In the genomic region with DNA sequence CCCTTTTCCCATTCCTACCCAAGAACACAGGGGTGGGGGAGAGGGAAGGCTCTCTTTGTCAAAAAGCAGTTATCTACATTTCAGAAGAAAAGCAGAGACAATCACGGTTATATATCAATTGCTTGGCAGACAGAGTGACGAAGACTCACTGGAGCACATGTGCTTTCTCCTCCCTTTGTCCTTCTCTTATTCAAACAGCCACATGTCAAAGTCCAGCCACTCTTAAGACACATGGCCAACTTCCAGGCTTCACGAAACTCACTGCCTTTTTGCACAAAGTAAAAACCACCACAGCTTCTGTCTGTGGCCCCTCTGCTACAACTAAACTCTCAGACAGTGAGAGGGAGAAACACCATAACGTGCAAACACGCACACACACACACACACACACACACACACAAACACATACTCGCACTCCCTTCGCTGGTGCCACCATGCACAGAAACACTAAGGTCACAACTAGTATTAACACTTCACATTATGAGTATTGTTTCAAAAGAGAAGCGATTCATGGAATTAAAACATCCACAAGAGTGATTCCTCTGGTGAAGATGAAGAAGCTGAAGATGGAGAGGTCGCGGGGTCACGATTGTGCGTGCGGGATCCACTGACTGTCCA, we compare ENCODE assay signal across 13 cellular contexts. TPM values are rescaled to one million over a fixed set of nuclear protein-coding genes. Genes with fewer than 3 reads are reported as not detected.
DNase-seq lines count a peak whose midpoint lies in the region; ATAC-seq, FAIRE-seq and TF ChIP-seq lines count a peak whose summit lies in the region.
"Had no signal": no experiment of that assay in that cellular context is flagged by ENCODE, and none has a peak within 500 bp of the region (broad histone marks: within the 10 kb centered on the region; RNA-seq: fewer than 3 reads in every experiment).

No MANE protein-coding gene starts in this region.

- H3K4me3 ChIP-seq in A549 (no peak overlapping the region), liver (ENCODE audit: low read depth in 1 of 3, low read length in 3 of 3) (no peak overlapping the region)

- CTCF ChIA-PET in A549 (lab: Yijun Ruan, JAX), result interaction anchor here (0.6 to 3.0 kb wide), 11 partner anchors 8 to 316 kb away, joined by 3 to 14 read pairs (median 3); a partner anchor contains a TSS

- ATAC-seq in A549, result no peak; a peak in 1 of 6 replicates
- ATAC-seq in GM18867 (IDR thresholded peaks at IDR 0.05; ENCODE audit: unreplicated experiment), result no peak

- WGBS in A549 (ENCODE audit: missing lambda C conversion rate), result 73% methylated on average over 13 of the region's 13 CpGs
- WGBS in liver, result 63% methylated on average over 13 of the region's 13 CpGs

- POLR2A ChIA-PET in A549 (lab: Yijun Ruan, JAX), result no interaction called here

- DNase-seq in A549 (ENCODE audit: low read depth in 1 of 2, low spot score in 1 of 2), result no peak
- no peak for DNase-seq in Kasumi-1 (lab: John Stamatoyannopoulos, UW)
- no peak for DNase-seq in cerebellar cortex (ENCODE audit: low spot score)
- DNase-seq: activated naive CD4-positive, alpha-beta T cell treated with anti-CD3 and anti-CD28 coated beads, Interleukin-2, amount 10 ng/mL, durations not matched to agents 7 days and 5 days; cortex of kidney; NCI-H1930; stimulated activated CD8-positive, alpha-beta memory T cell treated with anti-CD3 and anti-CD28 coated beads, Interleukin-4, amount 100 ng/mL, for 48 hours; SW 1271 had no signal

- no peaks in the 10 kb centered on the region for H3K27me3 ChIP-seq in liver (ENCODE audit: control insufficient read depth in 4 of 4, insufficient read depth in 4 of 4, low read length in 3 of 4)

- TF ChIP-seq EP300 in A549 (IDR thresholded peaks at IDR 0.05), result no peak

- H3K9me3 ChIP-seq in A549 (no peaks in the 10 kb centered on the region), liver (ENCODE audit: control insufficient read depth in 4 of 4, low read length in 3 of 4) (no peaks in the 10 kb centered on the region)

- peaks cover 1 to 21% (median 9%) of the 10 kb centered on the region in 4 donors for H3K36me3 ChIP-seq in liver (ENCODE audit: control insufficient read depth in 4 of 4, insufficient read depth in 3 of 4, low read depth in 1 of 4, low read length in 3 of 4)

- TF ChIP-seq RAD21 in A549 (conservative IDR thresholded peaks at IDR 0.05 in 1 of 2, IDR thresholded peaks at IDR 0.05 in 1 of 2), result no peak
- no peak for TF ChIP-seq RAD21 in liver (IDR thresholded peaks at IDR 0.05)

- H3K27ac ChIP-seq in A549, result peak overlapping the region in 1 of 2 experiments; percentile 19; a peak in 1 of 6 replicates
- H3K27ac ChIP-seq in VCaP, result peak overlapping the region; percentile 51
- peak overlapping the region in 1 of 2 donors; percentile 41 for H3K27ac ChIP-seq in liver (ENCODE audit: low read depth in 1 of 2, low read length in 2 of 2)

- H3K4me1 ChIP-seq in A549, result peaks cover 23% of the 10 kb centered on the region
- H3K4me1 ChIP-seq in liver (ENCODE audit: control insufficient read depth in 4 of 4, insufficient read depth in 4 of 4, low read length in 3 of 4), result peaks cover 9 to 16% (median 13%) of the 10 kb centered on the region in 4 donors

- TF ChIP-seq POLR2A in A549 (IDR thresholded peaks at IDR 0.05; ENCODE audit: low read length), result no peak

- TF ChIP-seq CTCF in A549 (IDR thresholded peaks at IDR 0.05), result no peak
- TF ChIP-seq CTCF in VCaP (conservative IDR thresholded peaks at IDR 0.05), result no peak
- TF ChIP-seq CTCF in liver (IDR thresholded peaks at IDR 0.05; ENCODE audit: low read depth, low read length, missing input control), result no peak

- no peak for FAIRE-seq in A549 (lab: Jason Lieb, UNC)
- FAIRE-seq: GM18507 had no signal

- H3K9ac ChIP-seq in liver (ENCODE audit: low read depth in 1 of 2, low read length in 2 of 2), result no peak overlapping the region

- H3K4me2 ChIP-seq in A549, result peak overlapping the region; percentile 25; the same call in 1 of the 3 replicates

TF ChIP-seq in A549, 52 proteins besides CTCF, POLR2A, EP300 and RAD21 (continues in another document):
- no peak for TF ChIP-seq KDM5A (IDR thresholded peaks at IDR 0.05)
- TF ChIP-seq FOSB (CRISPR knock-in tag; IDR thresholded peaks at IDR 0.05), result no peak
- TF ChIP-seq FOSL2 (IDR thresholded peaks at IDR 0.05), result no peak
- TF ChIP-seq FOSL2 (CRISPR knock-in tag; IDR thresholded peaks at IDR 0.05), result no peak
- no peak for TF ChIP-seq HDAC2 (IDR thresholded peaks at IDR 0.05)
- TF ChIP-seq, protein P1, sequence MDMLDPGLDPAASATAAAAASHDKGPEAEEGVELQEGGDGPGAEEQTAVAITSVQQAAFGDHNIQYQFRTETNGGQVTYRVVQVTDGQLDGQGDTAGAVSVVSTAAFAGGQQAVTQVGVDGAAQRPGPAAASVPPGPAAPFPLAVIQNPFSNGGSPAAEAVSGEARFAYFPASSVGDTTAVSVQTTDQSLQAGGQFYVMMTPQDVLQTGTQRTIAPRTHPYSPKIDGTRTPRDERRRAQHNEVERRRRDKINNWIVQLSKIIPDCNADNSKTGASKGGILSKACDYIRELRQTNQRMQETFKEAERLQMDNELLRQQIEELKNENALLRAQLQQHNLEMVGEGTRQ (IDR thresholded peaks at IDR 0.05), result no peak
- TF ChIP-seq EHMT2 (IDR thresholded peaks at IDR 0.05; ENCODE audit: low read depth), result no peak
- TF ChIP-seq GATA3 (IDR thresholded peaks at IDR 0.05; ENCODE audit: borderline replicate concordance), result no peak
- TF ChIP-seq PHF8 (IDR thresholded peaks at IDR 0.05; ENCODE audit: borderline replicate concordance, low read depth), result no peak
- no peak for TF ChIP-seq RCOR1 (IDR thresholded peaks at IDR 0.05; ENCODE audit: low read depth, low read length)
- no peak for TF ChIP-seq ZC3H11A (IDR thresholded peaks at IDR 0.05)
- no peak for TF ChIP-seq RFX5 (IDR thresholded peaks at IDR 0.05)
- no peak for TF ChIP-seq RARB (CRISPR knock-in tag; IDR thresholded peaks at IDR 0.05)
- no peak for TF ChIP-seq JUNB (IDR thresholded peaks at IDR 0.05)
- no peak for TF ChIP-seq CHD2 (IDR thresholded peaks at IDR 0.05; ENCODE audit: low read length, partially characterized antibody)
- no peak for TF ChIP-seq TP53 (CRISPR knock-in tag; IDR thresholded peaks at IDR 0.05)

TF ChIP-seq in liver, 16 proteins besides CTCF, POLR2A, EP300 and RAD21 (continues in another document):
- TF ChIP-seq NR2F2 (IDR thresholded peaks at IDR 0.05) (no peak), JUND (IDR thresholded peaks at IDR 0.05) (peak in 1 of 2 donors; percentile 21), FOXA2 (IDR thresholded peaks at IDR 0.05) (peak; percentile 12), HNF4G (IDR thresholded peaks at IDR 0.05) (no peak), YY1 (IDR thresholded peaks at IDR 0.05) (no peak), FOXA1 (IDR thresholded peaks at IDR 0.05) (no peak), RXRA (IDR thresholded peaks at IDR 0.05) (no peak), TAF1 (conservative IDR thresholded peaks at IDR 0.05) (no peak)
- TF ChIP-seq, protein P2, sequence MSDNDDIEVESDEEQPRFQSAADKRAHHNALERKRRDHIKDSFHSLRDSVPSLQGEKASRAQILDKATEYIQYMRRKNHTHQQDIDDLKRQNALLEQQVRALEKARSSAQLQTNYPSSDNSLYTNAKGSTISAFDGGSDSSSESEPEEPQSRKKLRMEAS (IDR thresholded peaks at IDR 0.05), result peak; percentile 71
- TF ChIP-seq, protein P3, sequence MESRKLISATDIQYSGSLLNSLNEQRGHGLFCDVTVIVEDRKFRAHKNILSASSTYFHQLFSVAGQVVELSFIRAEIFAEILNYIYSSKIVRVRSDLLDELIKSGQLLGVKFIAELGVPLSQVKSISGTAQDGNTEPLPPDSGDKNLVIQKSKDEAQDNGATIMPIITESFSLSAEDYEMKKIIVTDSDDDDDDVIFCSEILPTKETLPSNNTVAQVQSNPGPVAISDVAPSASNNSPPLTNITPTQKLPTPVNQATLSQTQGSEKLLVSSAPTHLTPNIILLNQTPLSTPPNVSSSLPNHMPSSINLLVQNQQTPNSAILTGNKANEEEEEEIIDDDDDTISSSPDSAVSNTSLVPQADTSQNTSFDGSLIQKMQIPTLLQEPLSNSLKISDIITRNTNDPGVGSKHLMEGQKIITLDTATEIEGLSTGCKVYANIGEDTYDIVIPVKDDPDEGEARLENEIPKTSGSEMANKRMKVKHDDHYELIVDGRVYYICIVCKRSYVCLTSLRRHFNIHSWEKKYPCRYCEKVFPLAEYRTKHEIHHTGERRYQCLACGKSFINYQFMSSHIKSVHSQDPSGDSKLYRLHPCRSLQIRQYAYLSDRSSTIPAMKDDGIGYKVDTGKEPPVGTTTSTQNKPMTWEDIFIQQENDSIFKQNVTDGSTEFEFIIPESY (IDR thresholded peaks at IDR 0.05), result no peak

RNA-seq across cellular contexts. Expression of a gene that starts 7.0 kb away (rescaled TPM):
- polyA plus RNA-seq in A549 (2011; rRNA removed) (12.3 and 14.2 TPM in 2 replicates), A549 (2017; fragmentation: RNase III; extraction: RNeasy Plus Mini Kit Qiagen cat#74134 plus additional on column Dnase treatment) (19.4 to 25.7 TPM (median 23.4 TPM) in 3 replicates), liver (10 to 100 TPM; 10.5 to 14.2 TPM)
- 10.2 and 15.0 TPM in 2 replicates for polyA plus RNA-seq in A549 (2012; cell fraction: cytosol; rRNA removed)
- 32.5 and 54.6 TPM in 2 replicates for polyA plus RNA-seq in A549 (2012; cell fraction: nucleus; rRNA removed)
- 13.2 and 13.7 TPM in 2 replicates for polyA minus RNA-seq in A549 (2011; rRNA and poly(A)+ RNA removed)
- 10 to 100 TPM; 10.0 to 17.6 TPM for total RNA-seq in liver

RNA-seq across cellular contexts. Expression of a gene that starts 16.0 kb away (rescaled TPM):
- polyA plus RNA-seq in A549 (2011; rRNA removed), result not detected in 2 replicates
- polyA plus RNA-seq in A549 (2012; cell fraction: cytosol; rRNA removed), result not detected in 2 replicates
- not detected in 2 replicates for polyA plus RNA-seq in A549 (2012; cell fraction: nucleus; rRNA removed)
- polyA plus RNA-seq in A549 (2017; fragmentation: RNase III; extraction: RNeasy Plus Mini Kit Qiagen cat#74134 plus additional on column Dnase treatment), result 0.18 TPM in 1 of 3 replicates, not detected in the others
- not detected in 2 replicates for polyA minus RNA-seq in A549 (2011; rRNA and poly(A)+ RNA removed)
- not detected for total RNA-seq in liver
- polyA plus RNA-seq in liver, result not detected
- polyA plus RNA-seq: neural cell had no signal

RNA-seq across cellular contexts. Expression of a gene that starts 20.3 kb away (rescaled TPM):
- polyA plus RNA-seq in A549 (2011; rRNA removed) (0.24 and 0.25 TPM in 2 replicates), A549 (2017; fragmentation: RNase III; extraction: RNeasy Plus Mini Kit Qiagen cat#74134 plus additional on column Dnase treatment) (0.37 to 0.40 TPM (median 0.39 TPM) in 3 replicates), liver (under 1 TPM in 1 of 2 donors, not detected in 1; 0.01 TPM)
- 0.65 and 0.91 TPM in 2 replicates for polyA plus RNA-seq in A549 (2012; cell fraction: cytosol; rRNA removed)
- polyA plus RNA-seq in A549 (2012; cell fraction: nucleus; rRNA removed), result 2.0 TPM in 2 replicates
- 0.68 and 0.74 TPM in 2 replicates for polyA minus RNA-seq in A549 (2011; rRNA and poly(A)+ RNA removed)
- not detected for total RNA-seq in liver

RNA-seq across cellular contexts. Expression of a gene that starts 46.5 kb away (rescaled TPM):
- polyA plus RNA-seq in A549 (2011; rRNA removed) (171 and 179 TPM in 2 replicates), A549 (2017; fragmentation: RNase III; extraction: RNeasy Plus Mini Kit Qiagen cat#74134 plus additional on column Dnase treatment) (217 to 229 TPM (median 222 TPM) in 3 replicates), liver (100 to 1,000 TPM in 1 of 2 donors, 10 to 100 TPM in 1; 53.5 to 107 TPM)
- polyA plus RNA-seq in A549 (2012; cell fraction: cytosol; rRNA removed), result 325 and 406 TPM in 2 replicates
- 250 and 251 TPM in 2 replicates for polyA plus RNA-seq in A549 (2012; cell fraction: nucleus; rRNA removed)
- polyA minus RNA-seq in A549 (2011; rRNA and poly(A)+ RNA removed), result 96.3 and 96.5 TPM in 2 replicates
- 10 to 100 TPM; 53.7 to 60.0 TPM for total RNA-seq in liver
